ENCODE assay signal across 10 cellular contexts in the genomic region with DNA sequence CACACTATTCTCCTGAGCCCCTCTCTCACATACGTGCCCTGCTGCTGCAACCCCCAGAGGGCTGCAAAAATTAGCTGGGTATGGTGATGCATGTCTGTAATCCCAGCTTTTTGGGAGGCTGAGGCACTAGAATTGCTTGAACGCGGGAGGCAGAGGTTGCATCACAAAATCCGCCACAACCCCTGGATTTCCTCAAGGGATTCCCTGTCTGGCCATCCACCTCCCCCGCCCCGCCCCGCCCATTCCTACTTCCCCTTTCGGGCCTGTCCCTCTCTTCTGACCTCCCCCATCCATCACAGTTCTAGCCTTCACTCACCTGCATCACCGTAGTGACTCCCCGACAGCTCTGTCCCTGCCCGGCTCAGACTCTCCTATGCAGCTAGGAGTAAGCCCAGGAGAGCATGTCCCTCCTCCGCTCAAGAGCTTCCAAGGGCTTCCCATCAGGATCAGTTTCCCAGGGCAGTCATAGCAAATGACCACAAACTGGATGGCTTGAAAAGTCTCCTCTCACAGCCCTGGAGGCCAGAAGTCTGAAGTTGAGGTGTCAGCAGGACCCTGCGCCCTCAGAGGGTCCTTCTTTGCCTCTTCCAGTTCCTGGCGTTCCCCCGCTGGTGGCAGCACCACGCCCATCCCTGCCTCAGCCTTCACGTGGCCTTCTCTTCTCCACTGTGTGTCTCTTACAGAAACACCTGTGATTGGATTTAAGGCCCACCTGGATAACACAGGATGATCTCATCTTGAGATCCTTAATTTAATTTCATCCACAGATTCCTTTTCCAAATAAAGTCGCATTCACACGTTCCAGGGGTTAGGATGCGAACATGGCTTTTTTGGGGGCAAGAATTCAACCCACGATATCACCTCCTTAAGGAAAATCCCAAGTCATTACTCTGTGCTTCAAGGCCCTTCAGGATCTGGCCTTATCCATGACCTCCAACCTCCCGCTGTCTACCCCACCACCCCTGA. TPM values are rescaled to one million over a fixed set of nuclear protein-coding genes. Genes with fewer than 3 reads are reported as not detected.
DNase-seq lines count a peak whose midpoint lies in the region; ATAC-seq and TF ChIP-seq lines count a peak whose summit lies in the region.
"Had no signal": no experiment of that assay in that cellular context is flagged by ENCODE, and none has a peak within 500 bp of the region (broad histone marks: within the 10 kb centered on the region; RNA-seq: fewer than 3 reads in every experiment).

No MANE protein-coding gene starts in this region.

- TF ChIP-seq CTCF in GM13977 (IDR thresholded peaks at IDR 0.05; ENCODE audit: extremely low read depth, insufficient read depth, missing control alignments) (peak; percentile 6), PC-9 (conservative IDR thresholded peaks at IDR 0.05) (no peak), gastroesophageal sphincter (IDR thresholded peaks at IDR 0.05) (no peak)

- CTCF ChIA-PET in PC-9 (lab: Charles Lee) = interaction anchor here (0.6 kb wide), 1 partner anchor 39 kb away, joined by 13 read pairs; no protein-coding TSS in a partner anchor

- 79 to 92% methylated on average over 8 to 17 of the region's 22 CpGs for WGBS in gastroesophageal sphincter (ENCODE audit: low coverage in 1 of 2), 2 donors

- no peaks in the 10 kb centered on the region for H4K20me1 ChIP-seq in PC-9 (ENCODE audit: insufficient read depth)

- in situ Hi-C loops in GM13977 (cut with MboI; ENCODE audit: low pct_unique_long_range_greater_than_20kb, low sequenced_read_pairs, unreplicated experiment) = no loop called here

- no peaks in the 10 kb centered on the region for H3K79me2 ChIP-seq in PC-9 (ENCODE audit: low read depth)

- H3F3A ChIP-seq in PC-9 (ENCODE audit: insufficient read depth, low read depth) = peaks cover 54% of the 10 kb centered on the region

- H3K9me3 ChIP-seq in PC-9 (ENCODE audit: insufficient read depth, low read depth) (no peaks in the 10 kb centered on the region; the same call in 1 of the 2 replicates), gastroesophageal sphincter (no peaks in the 10 kb centered on the region), skeletal muscle satellite cell (replicated peaks; ENCODE audit: low read length) (no peaks in the 10 kb centered on the region)

- no peak overlapping the region for H2AFZ ChIP-seq in PC-9

- H3K27me3 ChIP-seq in PC-9 (ENCODE audit: insufficient read depth, low read depth) (no peaks in the 10 kb centered on the region), gastroesophageal sphincter (no peaks in the 10 kb centered on the region), skeletal muscle satellite cell (ENCODE audit: control insufficient read depth, insufficient read depth, low read length) (no peaks in the 10 kb centered on the region)

- no peak for ATAC-seq in gastroesophageal sphincter
- no peak for ATAC-seq in stimulated activated naive CD8-positive, alpha-beta T cell treated with anti-CD3 and anti-CD28 coated beads, Interleukin-15, Interleukin-2, amounts not matched to agents 100 U/mL and 50 U/mL, for 24 hours
- no peak for ATAC-seq in HG03460 (IDR thresholded peaks at IDR 0.05; ENCODE audit: unreplicated experiment)

- no peak for TF ChIP-seq POLR2A in gastroesophageal sphincter (IDR thresholded peaks at IDR 0.05)

- no TSS peak for BruUV-seq in PC-9 (replicated peaks; lab: Mats Ljungman, UMichigan)

- H3K9ac ChIP-seq in skeletal muscle satellite cell (ENCODE audit: low read depth, low read length) = peak overlapping the region; percentile 52

- POLR2A ChIA-PET in PC-9 (lab: Charles Lee; ENCODE audit: unreplicated experiment) = interaction anchor here (1.1 kb wide), 1 partner anchor 96 kb away, joined by 13 read pairs; no protein-coding TSS in a partner anchor

- no peak for TF ChIP-seq EP300 in gastroesophageal sphincter (IDR thresholded peaks at IDR 0.05)

- H3K4me1 ChIP-seq in PC-9 (replicated peaks; ENCODE audit: insufficient read depth) (peaks cover 80% of the 10 kb centered on the region), gastroesophageal sphincter (peaks cover 8 to 65% (median 22%) of the 10 kb centered on the region in 3 donors), skeletal muscle satellite cell (ENCODE audit: control insufficient read depth, insufficient read depth, low read length) (peaks cover 79% of the 10 kb centered on the region)

- no peak overlapping the region; the same call in 1 of the 2 replicates for H3K4me3 ChIP-seq in PC-9
- no peak overlapping the region for H3K4me3 ChIP-seq in gastroesophageal sphincter
- no peak overlapping the region for H3K4me3 ChIP-seq in skeletal muscle satellite cell (ENCODE audit: low read length)

- H3K9me2 ChIP-seq in PC-9 (ENCODE audit: insufficient read depth) = no peaks in the 10 kb centered on the region

- intact Hi-C loops in PC-9 (cut with micrococcal nuclease; ENCODE audit: unreplicated experiment) = loop anchor here (1.0 kb wide), 5 partner anchors 8 to 149 kb away; no protein-coding TSS in a partner anchor

- H3K36me3 ChIP-seq in PC-9 (ENCODE audit: low read depth) (no peaks in the 10 kb centered on the region), gastroesophageal sphincter (no peaks in the 10 kb centered on the region), skeletal muscle satellite cell (ENCODE audit: insufficient read depth, low read length) (no peaks in the 10 kb centered on the region)

- H3K27ac ChIP-seq in PC-9 (peak overlapping the region; percentile 96), gastroesophageal sphincter (peak overlapping the region in 3 of 4 donors; percentile 49 to 78 (median 77))

- H3K4me2 ChIP-seq in PC-9 (peak overlapping the region; percentile 75), skeletal muscle satellite cell (ENCODE audit: low read length) (no peak overlapping the region)

- DNase-seq in GM13977 (ENCODE audit: low spot score) (no peak), PC-9 (no peak), glomerular visceral epithelial cell (ENCODE audit: extremely low spot score) (no peak), germinal center (ENCODE audit: low spot score) (no peak)
- DNase-seq in stimulated activated naive CD8-positive, alpha-beta T cell treated with anti-CD3 and anti-CD28 coated beads, Interleukin-15, Interleukin-2, amounts not matched to agents 100 U/mL and 50 U/mL, for 24 hours = no peak
- DNase-seq: dermis blood vessel endothelial cell, NCI-H82 had no signal

RNA-seq across cellular contexts. Expression of a gene that starts 58.5 kb away (rescaled TPM):
- total RNA-seq in PC-9 (2021) (16.2 and 18.0 TPM in 2 replicates), gastroesophageal sphincter (10 to 100 TPM; 42.8 to 89.1 (median 61.4) TPM)
- total RNA-seq in skeletal muscle satellite cell (2012; rRNA removed) = 18.1 and 34.2 TPM in 2 replicates
